In genomic region chr1:84077476-84078107, GRCh38 we compare ENCODE assay signal across 8 cellular contexts.
DNase-seq lines count a peak whose midpoint lies in the region; ATAC-seq, FAIRE-seq and TF ChIP-seq lines count a peak whose summit lies in the region.

No MANE protein-coding gene starts in this region.

- no peaks in the 10 kb centered on the region for H3K9me3 ChIP-seq in left ventricle myocardium inferior (replicated peaks)
- H3K9me3 ChIP-seq in psoas muscle, result no peaks in the 10 kb centered on the region

- no peak for DNase-seq in HFF-Myc (ENCODE audit: extremely low read depth, low read depth)
- DNase-seq in NCI-H1048 (lab: John Stamatoyannopoulos, UW), result peak; percentile 63
- peak; percentile 50 for DNase-seq in T follicular helper cell (ENCODE audit: low read depth)
- DNase-seq in amniotic epithelial cell (ENCODE audit: low read depth), result peak; percentile 65
- DNase-seq in left ventricle myocardium inferior, result peak; percentile 66
- peak; percentile 84 for DNase-seq in psoas muscle
- DNase-seq in urothelium cell line (ENCODE audit: low spot score), result peak; percentile 94

- H3K36me3 ChIP-seq in left ventricle myocardium inferior, result no peaks in the 10 kb centered on the region
- H3K36me3 ChIP-seq in psoas muscle (ENCODE audit: insufficient read depth in 1 of 2, low read depth in 1 of 2), result no peaks in the 10 kb centered on the region

- TF ChIP-seq CTCF in HFF-Myc (IDR thresholded peaks at IDR 0.05; ENCODE audit: low read depth, low read length, missing control alignments) (no peak), left ventricle myocardium inferior (IDR thresholded peaks at IDR 0.05; ENCODE audit: borderline replicate concordance) (peak; percentile 3), psoas muscle (IDR thresholded peaks at IDR 0.05) (no peak)

- peak overlapping the region; percentile 90 for H3K4me3 ChIP-seq in HFF-Myc (replicated peaks; ENCODE audit: low read depth, low read length)
- H3K4me3 ChIP-seq in left ventricle myocardium inferior, result peak overlapping the region; percentile 89
- peak overlapping the region; percentile 88 for H3K4me3 ChIP-seq in psoas muscle

- FAIRE-seq in urothelium cell line (lab: Jason Lieb, UNC), result peak; percentile 48

- WGBS in psoas muscle, 3 donors, result 0 to 1% (median 0%) methylated on average over 37 to 71 of the region's 71 CpGs

- H3K27ac ChIP-seq in left ventricle myocardium inferior (replicated peaks) (peak overlapping the region; percentile 92), psoas muscle (peak overlapping the region; percentile 91)

- H3K27me3 ChIP-seq in left ventricle myocardium inferior (ENCODE audit: low read depth) (no peaks in the 10 kb centered on the region), psoas muscle (ENCODE audit: insufficient read depth in 3 of 3, low read length in 2 of 3) (no peaks in the 10 kb centered on the region)

- peak; percentile 38 for TF ChIP-seq POLR2A in GM10847 (IDR thresholded peaks at IDR 0.05; ENCODE audit: extremely low read depth, insufficient read length)

- H3K4me1 ChIP-seq in left ventricle myocardium inferior (peaks cover 32% of the 10 kb centered on the region), psoas muscle (peaks cover 12% of the 10 kb centered on the region)

- intact Hi-C loops in left ventricle myocardium inferior (cut with micrococcal nuclease) (no loop called here), psoas muscle (cut with DNase I) (loop anchor here in 1 of 2 donors (2.0 to 5.0 kb wide), 2 partner anchors 35 to 79 kb away; partner anchors contain the start of gene TTLL7)

- peak; percentile 97 to 99 (median 98) for ATAC-seq in psoas muscle
